ENCODE assay signal across 8 cellular contexts in the genomic region with DNA sequence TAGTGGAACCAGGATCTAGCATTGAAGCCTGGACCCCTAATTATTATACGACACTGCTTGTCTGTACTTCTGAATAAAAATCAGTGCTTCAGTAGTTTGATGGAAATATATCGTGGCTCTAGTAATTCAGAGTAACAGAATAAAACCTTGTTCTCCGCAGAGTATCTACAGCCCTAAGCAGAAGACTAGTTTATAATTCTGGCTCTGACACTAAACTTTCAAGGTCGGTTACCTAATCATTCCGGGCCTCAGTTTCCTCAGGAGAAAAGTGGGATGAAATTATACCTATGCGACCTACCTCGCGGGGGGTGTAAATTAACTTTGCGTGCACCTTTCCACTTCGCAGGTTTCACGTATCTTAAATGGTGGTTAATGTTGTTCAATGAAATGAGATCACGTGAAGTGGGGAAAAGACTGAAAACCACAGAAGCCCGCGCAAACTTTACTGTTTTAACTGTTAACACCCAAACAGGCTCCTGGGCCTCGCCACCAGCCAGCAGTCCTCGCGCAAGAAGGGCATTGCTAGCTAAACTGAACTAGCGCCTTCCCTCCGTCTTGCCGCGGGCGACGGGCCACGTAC. TPM values are rescaled to one million over a fixed set of nuclear protein-coding genes. Genes with fewer than 3 reads are reported as not detected.
A peak's percentile ranks its signal among the peaks of the same experiment; 100 is the strongest.
DNase-seq lines count a peak whose midpoint lies in the region; ATAC-seq, FAIRE-seq and TF ChIP-seq lines count a peak whose summit lies in the region.

No MANE protein-coding gene starts in this region.

- 1% methylated on average over 24 of the region's 24 CpGs for WGBS in K562 (ENCODE audit: insufficient coverage, low coverage, missing lambda C conversion rate)

- H4K20me1 ChIP-seq in K562 (replicated peaks; ENCODE audit: control insufficient read depth, insufficient read depth, low read length): no peaks in the 10 kb centered on the region

- POLR2A ChIA-PET in K562 (lab: Yijun Ruan, JAX) (interaction anchor here (0.6 to 2.0 kb wide), 9 partner anchors 9 to 462 kb away, joined by 3 to 19 read pairs (median 4); partner anchors contain the start of gene PNPLA8), HEK293T (lab: Yijun Ruan, JAX) (interaction anchor here (2.1 kb wide), 1 partner anchor 43 kb away, joined by 29 read pairs; the partner anchor contains the start of gene PNPLA8)

- TF ChIP-seq EP300 in K562 (IDR thresholded peaks at IDR 0.05; ENCODE audit: low read length): no peak

- H2AFZ ChIP-seq in K562 (ENCODE audit: low read depth, low read length): peak overlapping the region; percentile 92

- peak overlapping the region; percentile 94 for H3K4me2 ChIP-seq in K562 (ENCODE audit: insufficient read depth, low read length)

- peaks cover 25% of the 10 kb centered on the region for H3K36me3 Mint-ChIP-seq in mesothelial cell of epicardium

- H3K27me3 ChIP-seq in BE2C (no peaks in the 10 kb centered on the region), K562 (ENCODE audit: control insufficient read depth in 2 of 2, insufficient read depth in 2 of 2, low read length in 2 of 2) (no peaks in the 10 kb centered on the region)

- H3K79me2 ChIP-seq in K562 (ENCODE audit: control insufficient read depth, insufficient read depth, low read length): peaks cover 81% of the 10 kb centered on the region

- peak overlapping the region; percentile 95 for H3K4me3 Mint-ChIP-seq in mesothelial cell of epicardium

- ATAC-seq in K562 (no peak), HG03565 (IDR thresholded peaks at IDR 0.05; ENCODE audit: unreplicated experiment) (no peak)

- no peaks in the 10 kb centered on the region for H3K9me1 ChIP-seq in K562 (ENCODE audit: control insufficient read depth, insufficient read depth, low read length)

- intact Hi-C loops in K562 (cut with micrococcal nuclease): loop anchor here (1.0 kb wide), 2 partner anchors 32 to 43 kb away; partner anchors contain the start of gene PNPLA8

- H3K27ac ChIP-seq in K562 (ENCODE audit: extremely low read depth, low read depth, low read length): peak overlapping the region; percentile 93

- peak overlapping the region; percentile 89 to 98 for H3K9ac ChIP-seq in K562 (ENCODE audit: insufficient read depth in 1 of 2, low read depth in 2 of 2, low read length in 2 of 2)

- in situ Hi-C loops in K562 (cut with MboI): no loop called here

- H3K36me3 ChIP-seq in BE2C (peaks cover 12% of the 10 kb centered on the region), K562 (ENCODE audit: control insufficient read depth, insufficient read depth, low read length) (peaks cover 53% of the 10 kb centered on the region)

- H3K27me3 Mint-ChIP-seq in mesothelial cell of epicardium (ENCODE audit: low read depth): no peaks in the 10 kb centered on the region

- TF ChIP-seq CTCF in BE2C (IDR thresholded peaks at IDR 0.05; ENCODE audit: low read depth, low read length) (no peak), LNCaP clone FGC (IDR thresholded peaks at IDR 0.05; ENCODE audit: control insufficient read depth, extremely low read depth, insufficient read depth) (no peak), K562 (IDR thresholded peaks at IDR 0.05 in 2 of 3, conservative IDR thresholded peaks at IDR 0.05 in 1 of 3; ENCODE audit: insufficient read depth in 2 of 3, low read depth in 1 of 3, low read length in 3 of 3) (no peak), mesothelial cell of epicardium (IDR thresholded peaks at IDR 0.05; ENCODE audit: unreplicated experiment) (no peak)

- peaks cover 35% of the 10 kb centered on the region for H3K4me1 Mint-ChIP-seq in mesothelial cell of epicardium

- DNase-seq in BE2C: no peak
- DNase-seq in LNCaP clone FGC (ENCODE audit: low read depth): no peak
- DNase-seq in K562 (ENCODE audit: extremely low read depth in 1 of 4, low spot score in 3 of 4): no peak
- DNase-seq in mesothelial cell of epicardium (ENCODE audit: low spot score in 2 of 2, unreplicated experiment in 2 of 2): no peak
- DNase-seq in HEK293T (ENCODE audit: extremely low spot score): no peak
- no peak for DNase-seq in NCI-H82 treated with DMSO at 0.1 percent for 48 hours (lab: John Stamatoyannopoulos, UW; ENCODE audit: unreplicated experiment)
- no peak for DNase-seq in NCI-H524 (lab: John Stamatoyannopoulos, UW)

- H3K27ac Mint-ChIP-seq in mesothelial cell of epicardium: peak overlapping the region; percentile 99

- H3K4me3 ChIP-seq in BE2C (ENCODE audit: low read depth, low read length) (peak overlapping the region; percentile 82), LNCaP clone FGC (ENCODE audit: low read depth, low read length) (peak overlapping the region; percentile 93), K562 (peak overlapping the region; percentile 72)

- CTCF ChIA-PET in K562 (lab: Yijun Ruan, JAX; ENCODE audit: low intra/inter-chr PET ratio): no interaction called here
- CTCF ChIA-PET in HEK293T (lab: Yijun Ruan, JAX): no interaction called here

- no peak for TF ChIP-seq POLR2A in K562 (conservative IDR thresholded peaks at IDR 0.05)

- no peaks in the 10 kb centered on the region for H3K9me3 ChIP-seq in BE2C
- H3K9me3 ChIP-seq in K562 (replicated peaks; ENCODE audit: control insufficient read depth, insufficient read depth, low read depth, low read length): no peaks in the 10 kb centered on the region

- TF ChIP-seq RAD21 in K562 (CRISPR knock-in tag; conservative IDR thresholded peaks at IDR 0.05 in 1 of 2, IDR thresholded peaks at IDR 0.05 in 1 of 2): peak in 1 of 2 experiments; percentile 19; a peak in 1 of 4 replicates

- no peak for FAIRE-seq in K562 (lab: Jason Lieb, UNC)

- H3K9me3 Mint-ChIP-seq in mesothelial cell of epicardium: peaks cover 7% of the 10 kb centered on the region

- BruUV-seq in K562 (replicated peaks; lab: Mats Ljungman, UMichigan): TSS peak; percentile 61

- no peaks in the 10 kb centered on the region for H3K4me1 ChIP-seq in BE2C
- peaks cover 11 to 13% of the 10 kb centered on the region in 2 experiments; a peak in 4 of 5 replicates for H3K4me1 ChIP-seq in K562 (replicated peaks in 1 of 2; ENCODE audit: control insufficient read depth in 2 of 2, insufficient read depth in 2 of 2, low read length in 2 of 2)

RNA-seq across cellular contexts. Expression of gene THAP5, which starts 0.6 kb away (rescaled TPM):
- polyA plus RNA-seq in BE2C (2012; ENCODE audit: insufficient read depth, insufficient read length, low read depth): 20.3 TPM
- total RNA-seq in K562 (2011; cell fraction: chromatin; rRNA removed; ENCODE audit: low replicate concordance): 10.0 and 35.7 TPM in 2 replicates
- 11.5 and 13.6 TPM in 2 replicates for total RNA-seq in K562 (2011; cell fraction: nucleolus; rRNA removed)
- total RNA-seq in K562 (2011; cell fraction: nucleoplasm; rRNA removed): 20.3 and 27.3 TPM in 2 replicates
- total RNA-seq in K562 (2014; rRNA removed) (26.4 and 28.2 TPM in 2 replicates), K562 (2014; rRNA removed; fragmentation: Illumina TruSeq; extraction: Trizol) (47.2 and 57.9 TPM in 2 replicates), K562 (2015; rRNA removed; fragmentation: Illumina TruSeq; extraction: Trizol) (52.1 and 58.1 TPM in 2 replicates), K562 (2021) (30.9 and 31.4 TPM in 2 replicates), mesothelial cell of epicardium (23.2 to 28.4 TPM (median 25.9 TPM) in 3 replicates)
- polyA plus RNA-seq in K562 (2011; rRNA removed) (11.0 and 19.6 TPM in 2 replicates), K562 (2014; fragmentation: Illumina TruSeq; extraction: Trizol) (34.7 and 41.7 TPM in 2 replicates), K562 (2014; fragmentation: Nextera tagmentation; extraction: Ambion mirVana) (10 to 100 TPM; 26.3 to 27.8 TPM), K562 (2014; rRNA removed) (16.5 and 17.3 TPM in 2 replicates)
- 2.6 and 5.2 TPM in 2 replicates for polyA plus RNA-seq in K562 (2011; cell fraction: cytosol; rRNA removed)
- 5.4 and 8.1 TPM in 2 replicates for polyA plus RNA-seq in K562 (2011; cell fraction: nucleus; rRNA removed)
- 19.2 and 22.6 TPM in 2 replicates for polyA plus RNA-seq in K562 (2012)
- polyA minus RNA-seq in K562 (2011; rRNA and poly(A)+ RNA removed): 40.2 and 47.4 TPM in 2 replicates
- polyA minus RNA-seq in K562 (2011; cell fraction: cytosol; rRNA and poly(A)+ RNA removed): 16.4 and 19.6 TPM in 2 replicates
- 14.3 and 22.7 TPM in 2 replicates for polyA minus RNA-seq in K562 (2011; cell fraction: nucleus; rRNA and poly(A)+ RNA removed)

RNA-seq across cellular contexts. Expression of gene DNAJB9, which starts 0.8 kb away (rescaled TPM):
- polyA plus RNA-seq in BE2C (2012; ENCODE audit: insufficient read depth, insufficient read length, low read depth): 54.5 TPM
- total RNA-seq in K562 (2011; cell fraction: chromatin; rRNA removed; ENCODE audit: low replicate concordance): 8.2 and 33.1 TPM in 2 replicates
- 8.5 and 13.6 TPM in 2 replicates for total RNA-seq in K562 (2011; cell fraction: nucleolus; rRNA removed)
- 21.3 and 26.8 TPM in 2 replicates for total RNA-seq in K562 (2011; cell fraction: nucleoplasm; rRNA removed)
- total RNA-seq in K562 (2014; rRNA removed) (34.2 and 35.9 TPM in 2 replicates), K562 (2014; rRNA removed; fragmentation: Illumina TruSeq; extraction: Trizol) (13.5 and 15.3 TPM in 2 replicates), K562 (2015; rRNA removed; fragmentation: Illumina TruSeq; extraction: Trizol) (11.2 and 11.4 TPM in 2 replicates), K562 (2021) (9.0 and 9.6 TPM in 2 replicates), mesothelial cell of epicardium (14.1 to 14.6 TPM (median 14.5 TPM) in 3 replicates)
- polyA plus RNA-seq in K562 (2011; rRNA removed) (7.6 and 8.9 TPM in 2 replicates), K562 (2014; fragmentation: Illumina TruSeq; extraction: Trizol) (7.8 and 8.6 TPM in 2 replicates), K562 (2014; fragmentation: Nextera tagmentation; extraction: Ambion mirVana) (1 to 10 TPM; 4.3 to 5.3 TPM), K562 (2014; rRNA removed) (9.1 and 15.1 TPM in 2 replicates)
- polyA plus RNA-seq in K562 (2011; cell fraction: cytosol; rRNA removed): 4.4 and 5.5 TPM in 2 replicates
- 5.3 and 5.4 TPM in 2 replicates for polyA plus RNA-seq in K562 (2011; cell fraction: nucleus; rRNA removed)
- polyA plus RNA-seq in K562 (2012): 9.7 and 19.9 TPM in 2 replicates
- polyA minus RNA-seq in K562 (2011; rRNA and poly(A)+ RNA removed): 8.4 and 11.9 TPM in 2 replicates
- polyA minus RNA-seq in K562 (2011; cell fraction: cytosol; rRNA and poly(A)+ RNA removed): 7.1 and 7.5 TPM in 2 replicates
- polyA minus RNA-seq in K562 (2011; cell fraction: nucleus; rRNA and poly(A)+ RNA removed): 7.1 and 17.2 TPM in 2 replicates

RNA-seq across cellular contexts. Expression of gene PNPLA8, which starts 43.0 kb away (rescaled TPM):
- 46.1 TPM for polyA plus RNA-seq in BE2C (2012; ENCODE audit: insufficient read depth, insufficient read length, low read depth)
- total RNA-seq in K562 (2011; cell fraction: chromatin; rRNA removed; ENCODE audit: low replicate concordance): 23.6 and 74.8 TPM in 2 replicates
- total RNA-seq in K562 (2011; cell fraction: nucleolus; rRNA removed): 4.5 and 6.6 TPM in 2 replicates
- total RNA-seq in K562 (2011; cell fraction: nucleoplasm; rRNA removed): 14.4 and 15.2 TPM in 2 replicates
- total RNA-seq in K562 (2014; rRNA removed) (12.0 and 13.5 TPM in 2 replicates), K562 (2014; rRNA removed; fragmentation: Illumina TruSeq; extraction: Trizol) (20.2 and 25.2 TPM in 2 replicates), K562 (2015; rRNA removed; fragmentation: Illumina TruSeq; extraction: Trizol) (13.5 and 16.3 TPM in 2 replicates), K562 (2021) (12.8 and 13.0 TPM in 2 replicates), mesothelial cell of epicardium (18.0 to 20.0 TPM (median 18.0 TPM) in 3 replicates)
- polyA plus RNA-seq in K562 (2011; rRNA removed) (16.3 and 27.6 TPM in 2 replicates), K562 (2014; fragmentation: Illumina TruSeq; extraction: Trizol) (12.0 and 15.9 TPM in 2 replicates), K562 (2014; fragmentation: Nextera tagmentation; extraction: Ambion mirVana) (10 to 100 TPM; 15.9 to 17.4 TPM), K562 (2014; rRNA removed) (10.2 and 21.5 TPM in 2 replicates)
- 2.6 and 5.5 TPM in 2 replicates for polyA plus RNA-seq in K562 (2011; cell fraction: cytosol; rRNA removed)
- polyA plus RNA-seq in K562 (2011; cell fraction: nucleus; rRNA removed): 5.1 and 7.9 TPM in 2 replicates
- 11.6 and 21.5 TPM in 2 replicates for polyA plus RNA-seq in K562 (2012)
- 37.2 and 42.3 TPM in 2 replicates for polyA minus RNA-seq in K562 (2011; rRNA and poly(A)+ RNA removed)
- polyA minus RNA-seq in K562 (2011; cell fraction: cytosol; rRNA and poly(A)+ RNA removed): 21.1 and 25.7 TPM in 2 replicates
- polyA minus RNA-seq in K562 (2011; cell fraction: nucleus; rRNA and poly(A)+ RNA removed): 10.8 and 17.9 TPM in 2 replicates
